24 cellular contexts compared by ENCODE assay signal in genomic region chr12:12973019-12973418, GRCh38. TPM values are rescaled to one million over a fixed set of nuclear protein-coding genes. Genes with fewer than 3 reads are reported as not detected.
DNase-seq lines count a peak whose midpoint lies in the region; ATAC-seq, FAIRE-seq and TF ChIP-seq lines count a peak whose summit lies in the region.
"Had no signal": no experiment of that assay in that cellular context is flagged by ENCODE, and none has a peak within 500 bp of the region (broad histone marks: within the 10 kb centered on the region; RNA-seq: fewer than 3 reads in every experiment).

No MANE protein-coding gene starts in this region.

- ATAC-seq in HepG2 (no peak), right lobe of liver (no peak)
- ATAC-seq in stimulated activated effector memory CD8-positive, alpha-beta T cell treated with anti-CD3 and anti-CD28 coated beads, Interleukin-12 subunit alpha, Interleukin-12 subunit beta, amount 100 ng/mL, for 72 hours, result no peak
- ATAC-seq: GM12878 had no signal

- DNase-seq in HepG2 (ENCODE audit: low spot score) (no peak), right lobe of liver (no peak), endothelial cell (ENCODE audit: low spot score) (no peak), GDM1 (lab: John Stamatoyannopoulos, UW) (no peak)
- no peak for DNase-seq in stimulated activated effector memory CD8-positive, alpha-beta T cell treated with anti-CD3 and anti-CD28 coated beads, Interleukin-12 subunit alpha, Interleukin-12 subunit beta, amount 100 ng/mL, for 72 hours (ENCODE audit: low spot score in 2 of 2)
- DNase-seq: 8988T; ACHN; BE2C; C1 segment of cervical spinal cord; Caco-2; Calu3; CD4-positive, alpha-beta memory T cell; CD4-positive, CD25-positive, alpha-beta regulatory T cell; DMS79 treated with DMSO at 0.1 percent for 48 hours had no signal

- H3K79me2 ChIP-seq in HepG2 (ENCODE audit: insufficient read depth, low read length), result no peaks in the 10 kb centered on the region

- H3K4me2 ChIP-seq in HepG2 (ENCODE audit: low read depth, low read length), result no peak overlapping the region
- H3K4me2 ChIP-seq: BLaER1 had no signal

- H3K9me3 ChIP-seq in HepG2 (ENCODE audit: low read length) (no peaks in the 10 kb centered on the region; the same call in 1 of the 2 replicates), right lobe of liver (no peaks in the 10 kb centered on the region)
- H3K9me3 ChIP-seq: BE2C had no signal

- H3K4me3 ChIP-seq in HepG2 (replicated peaks in 1 of 3; ENCODE audit: insufficient read depth in 1 of 3, low read depth in 2 of 3, low read length in 3 of 3) (no peak overlapping the region), right lobe of liver (no peak overlapping the region)
- H3K4me3 ChIP-seq: BLaER1, GM12878 had no signal

- H3K4me3 Mint-ChIP-seq in endothelial cell (ENCODE audit: unreplicated experiment), result peak overlapping the region; percentile 37
- H3K4me3 Mint-ChIP-seq in stimulated activated effector memory CD8-positive, alpha-beta T cell treated with anti-CD3 and anti-CD28 coated beads, Interleukin-12 subunit alpha, Interleukin-12 subunit beta, amount 100 ng/mL, for 72 hours, result no peak overlapping the region
- H3K4me3 Mint-ChIP-seq: CD14-positive monocyte; CD4-positive, alpha-beta memory T cell; CD4-positive, CD25-positive, alpha-beta regulatory T cell had no signal

- WGBS in HepG2 (ENCODE audit: low lambda C conversion rate), result 95% methylated on average over 2 of the region's 2 CpGs
- WGBS in right lobe of liver (ENCODE audit: insufficient coverage, low coverage, low lambda C conversion rate, missing lambda C conversion rate), result 100% methylated on average over 2 of the region's 2 CpGs

- intact Hi-C loops in HepG2 (cut with micrococcal nuclease; ENCODE audit: unreplicated experiment), result no loop called here
- intact Hi-C loops in right lobe of liver (cut with DNase I), result loop anchor here in 1 of 2 donors (10.0 kb wide), 1 partner anchor 58 kb away; no protein-coding TSS in a partner anchor

- H3K36me3 Mint-ChIP-seq in endothelial cell (ENCODE audit: low read depth, unreplicated experiment), result peaks cover 48% of the 10 kb centered on the region
- H3K36me3 Mint-ChIP-seq in stimulated activated effector memory CD8-positive, alpha-beta T cell treated with anti-CD3 and anti-CD28 coated beads, Interleukin-12 subunit alpha, Interleukin-12 subunit beta, amount 100 ng/mL, for 72 hours, result no peaks in the 10 kb centered on the region

- H3K27me3 Mint-ChIP-seq in endothelial cell (ENCODE audit: unreplicated experiment), result no peaks in the 10 kb centered on the region
- H3K27me3 Mint-ChIP-seq: CD4-positive, alpha-beta memory T cell; CD4-positive, CD25-positive, alpha-beta regulatory T cell had no signal

- in situ Hi-C loops in HepG2 (cut with HindIII; ENCODE audit: extremely low pct_ligation_motif_present, low pct_unique_long_range_greater_than_20kb), result no loop called here

- no peaks in the 10 kb centered on the region for H3K4me1 ChIP-seq in HepG2 (ENCODE audit: insufficient read depth, low read length)
- H3K4me1 ChIP-seq in right lobe of liver, result no peaks in the 10 kb centered on the region
- H3K4me1 ChIP-seq: BE2C, BLaER1, Caco-2 had no signal

- no TSS peak for BruUV-seq in HepG2 (replicated peaks; lab: Mats Ljungman, UMichigan)

- no peak for TF ChIP-seq RAD21 in HepG2 (CRISPR knock-in tag; IDR thresholded peaks at IDR 0.05)

- 0 out of 2 replicates have a peak, but pooled peaks cover 4% of the 10 kb centered on the region for H4K20me1 ChIP-seq in HepG2 (ENCODE audit: insufficient read depth, low read length)
- H4K20me1 ChIP-seq: BLaER1 had no signal

- H3K4me1 Mint-ChIP-seq in endothelial cell (ENCODE audit: unreplicated experiment), result no peaks in the 10 kb centered on the region
- H3K4me1 Mint-ChIP-seq in stimulated activated effector memory CD8-positive, alpha-beta T cell treated with anti-CD3 and anti-CD28 coated beads, Interleukin-12 subunit alpha, Interleukin-12 subunit beta, amount 100 ng/mL, for 72 hours, result no peaks in the 10 kb centered on the region
- H3K4me1 Mint-ChIP-seq: CD14-positive monocyte; CD4-positive, alpha-beta memory T cell; CD4-positive, CD25-positive, alpha-beta regulatory T cell had no signal

- POLR2A ChIA-PET in HepG2 (lab: Yijun Ruan, JAX), result no interaction called here

- H3K9ac ChIP-seq in HepG2 (ENCODE audit: insufficient read depth, low read depth, low read length), result no peak overlapping the region
- H3K9ac ChIP-seq: BLaER1 had no signal

- no peak for FAIRE-seq in HepG2 (lab: Jason Lieb, UNC)
- FAIRE-seq: A204.1, D721Med, G401.6, GM12878, GM12892, GM18507 had no signal

- H3K36me3 ChIP-seq in HepG2 (replicated peaks in 1 of 2; ENCODE audit: control insufficient read depth in 1 of 2, insufficient read depth in 2 of 2, low read length in 2 of 2) (peaks cover 7 to 23% of the 10 kb centered on the region in 2 experiments), right lobe of liver (peaks cover 0 to 67% (median 29%) of the 10 kb centered on the region in 4 donors)
- H3K36me3 ChIP-seq: BE2C had no signal

- H2AFZ ChIP-seq in HepG2 (ENCODE audit: low read length), result no peak overlapping the region

- no peak overlapping the region for H3K27ac Mint-ChIP-seq in endothelial cell (ENCODE audit: unreplicated experiment)
- H3K27ac Mint-ChIP-seq in stimulated activated effector memory CD8-positive, alpha-beta T cell treated with anti-CD3 and anti-CD28 coated beads, Interleukin-12 subunit alpha, Interleukin-12 subunit beta, amount 100 ng/mL, for 72 hours, result no peak overlapping the region
- H3K27ac Mint-ChIP-seq: CD4-positive, CD25-positive, alpha-beta regulatory T cell had no signal

- no peak overlapping the region for H3K27ac ChIP-seq in HepG2 (ENCODE audit: extremely low read length, insufficient read depth, low read length)
- no peak overlapping the region for H3K27ac ChIP-seq in right lobe of liver
- H3K27ac ChIP-seq: BLaER1 had no signal

- H3K27me3 ChIP-seq in HepG2 (ENCODE audit: control insufficient read depth in 1 of 2, insufficient read depth in 2 of 2, low read length in 2 of 2) (no peaks in the 10 kb centered on the region), right lobe of liver (no peaks in the 10 kb centered on the region)
- H3K27me3 ChIP-seq: BLaER1 had no signal

- CTCF ChIA-PET in HepG2 (lab: Yijun Ruan, JAX; ENCODE audit: low intra/inter-chr PET ratio, low total read pairs), result no interaction called here

- no peak for TF ChIP-seq EP300 in HepG2 (IDR thresholded peaks at IDR 0.05; ENCODE audit: low read depth in 2 of 2, low read length in 2 of 2)
- TF ChIP-seq EP300 in HepG2 (CRISPR knock-in tag; IDR thresholded peaks at IDR 0.05; ENCODE audit: borderline replicate concordance), result no peak

- TF ChIP-seq CTCF in HepG2 (CRISPR knock-in tag; IDR thresholded peaks at IDR 0.05) (no peak), right lobe of liver (IDR thresholded peaks at IDR 0.05) (no peak), endothelial cell (IDR thresholded peaks at IDR 0.05; ENCODE audit: unreplicated experiment) (no peak)

- peaks cover 4% of the 10 kb centered on the region for H3K9me3 Mint-ChIP-seq in endothelial cell (ENCODE audit: unreplicated experiment)
- H3K9me3 Mint-ChIP-seq in stimulated activated effector memory CD8-positive, alpha-beta T cell treated with anti-CD3 and anti-CD28 coated beads, Interleukin-12 subunit alpha, Interleukin-12 subunit beta, amount 100 ng/mL, for 72 hours, result peaks cover 17% of the 10 kb centered on the region

- TF ChIP-seq POLR2A in HepG2 (IDR thresholded peaks at IDR 0.05; ENCODE audit: insufficient read depth in 1 of 2, low read depth in 2 of 2, low read length in 2 of 2), result no peak
- TF ChIP-seq POLR2A in right lobe of liver (IDR thresholded peaks at IDR 0.05), result no peak

RNA-seq across cellular contexts. Expression of gene GPRC5D, which starts 21.0 kb away (rescaled TPM):
- total RNA-seq in HepG2 (2016; rRNA removed; fragmentation: Illumina TruSeq; extraction: Trizol), result not detected in 2 replicates
- total RNA-seq in HepG2 (2016; cell fraction: cytosol; rRNA removed; fragmentation: Illumina TruSeq; extraction: Trizol; ENCODE audit: low read depth), result not detected in 2 replicates
- not detected in 2 replicates for total RNA-seq in HepG2 (2016; cell fraction: insoluble cytoplasmic fraction; rRNA removed; fragmentation: Illumina TruSeq; extraction: Trizol)
- total RNA-seq in HepG2 (2016; cell fraction: membrane; rRNA removed; fragmentation: Illumina TruSeq; extraction: Trizol), result not detected in 2 replicates
- not detected in 2 replicates for total RNA-seq in HepG2 (2016; cell fraction: nucleus; rRNA removed; fragmentation: Illumina TruSeq; extraction: Trizol)
- not detected in 2 replicates for polyA plus RNA-seq in HepG2 (2011; rRNA removed)
- 0.12 TPM in 1 of 2 replicates, not detected in the other for polyA plus RNA-seq in HepG2 (2011; cell fraction: cytosol; rRNA removed)
- polyA plus RNA-seq in HepG2 (2011; cell fraction: nucleus; rRNA removed), result not detected in 2 replicates
- polyA plus RNA-seq in HepG2 (2012), result 0.31 and 0.55 TPM in 2 replicates
- polyA plus RNA-seq in HepG2 (2016; cell fraction: cytosol; fragmentation: Illumina TruSeq; extraction: Trizol; ENCODE audit: low read depth), result not detected in 2 replicates
- polyA plus RNA-seq in HepG2 (2016; cell fraction: insoluble cytoplasmic fraction; fragmentation: Illumina TruSeq; extraction: Trizol; ENCODE audit: low read depth), result not detected in 2 replicates
- not detected in 2 replicates for polyA plus RNA-seq in HepG2 (2016; cell fraction: membrane; fragmentation: Illumina TruSeq; extraction: Trizol; ENCODE audit: low read depth)
- not detected in 2 replicates for polyA plus RNA-seq in HepG2 (2016; cell fraction: nucleus; fragmentation: Illumina TruSeq; extraction: Trizol; ENCODE audit: insufficient read depth, low read depth)
- not detected in 2 replicates for polyA minus RNA-seq in HepG2 (2011; rRNA and poly(A)+ RNA removed; ENCODE audit: low replicate concordance)
- not detected in 2 replicates for polyA minus RNA-seq in HepG2 (2011; cell fraction: cytosol; rRNA and poly(A)+ RNA removed)
- polyA minus RNA-seq in HepG2 (2011; cell fraction: nucleus; rRNA and poly(A)+ RNA removed), result not detected in 2 replicates
- total RNA-seq in right lobe of liver, result not detected
- not detected for total RNA-seq in endothelial cell (ENCODE audit: unreplicated experiment)
- total RNA-seq: A673; Caco-2; Calu3; CD4-positive, alpha-beta memory T cell; CD4-positive, CD25-positive, alpha-beta regulatory T cell had no signal
- polyA plus RNA-seq: AG04450, CD14-positive monocyte had no signal

RNA-seq across cellular contexts. Expression of gene HEBP1, which starts 27.0 kb away (rescaled TPM):
- total RNA-seq in HepG2 (2016; rRNA removed; fragmentation: Illumina TruSeq; extraction: Trizol) (7.8 and 19.0 TPM in 2 replicates), right lobe of liver (100 to 1,000 TPM in 1 of 6 experiments, 10 to 100 TPM in 5; 45.8 to 100 (median 68.9) TPM), endothelial cell (ENCODE audit: unreplicated experiment) (83.3 TPM)
- total RNA-seq in HepG2 (2016; cell fraction: cytosol; rRNA removed; fragmentation: Illumina TruSeq; extraction: Trizol; ENCODE audit: low read depth), result 2.1 and 2.4 TPM in 2 replicates
- total RNA-seq in HepG2 (2016; cell fraction: insoluble cytoplasmic fraction; rRNA removed; fragmentation: Illumina TruSeq; extraction: Trizol), result 6.6 and 16.8 TPM in 2 replicates
- 9.1 and 9.3 TPM in 2 replicates for total RNA-seq in HepG2 (2016; cell fraction: membrane; rRNA removed; fragmentation: Illumina TruSeq; extraction: Trizol)
- 10.8 and 15.9 TPM in 2 replicates for total RNA-seq in HepG2 (2016; cell fraction: nucleus; rRNA removed; fragmentation: Illumina TruSeq; extraction: Trizol)
- polyA plus RNA-seq in HepG2 (2011; rRNA removed), result 9.4 and 11.0 TPM in 2 replicates
- 10.9 and 12.3 TPM in 2 replicates for polyA plus RNA-seq in HepG2 (2011; cell fraction: cytosol; rRNA removed)
- polyA plus RNA-seq in HepG2 (2011; cell fraction: nucleus; rRNA removed), result 5.4 and 6.6 TPM in 2 replicates
- polyA plus RNA-seq in HepG2 (2012), result 27.4 and 34.8 TPM in 2 replicates
- 14.7 and 15.9 TPM in 2 replicates for polyA plus RNA-seq in HepG2 (2016; cell fraction: cytosol; fragmentation: Illumina TruSeq; extraction: Trizol; ENCODE audit: low read depth)
- 48.5 and 53.2 TPM in 2 replicates for polyA plus RNA-seq in HepG2 (2016; cell fraction: insoluble cytoplasmic fraction; fragmentation: Illumina TruSeq; extraction: Trizol; ENCODE audit: low read depth)
- polyA plus RNA-seq in HepG2 (2016; cell fraction: membrane; fragmentation: Illumina TruSeq; extraction: Trizol; ENCODE audit: low read depth), result 23.9 TPM in 2 replicates
- 33.3 and 37.3 TPM in 2 replicates for polyA plus RNA-seq in HepG2 (2016; cell fraction: nucleus; fragmentation: Illumina TruSeq; extraction: Trizol; ENCODE audit: insufficient read depth, low read depth)
- 10.4 and 24.7 TPM in 2 replicates for polyA minus RNA-seq in HepG2 (2011; rRNA and poly(A)+ RNA removed; ENCODE audit: low replicate concordance)
- 12.1 and 17.4 TPM in 2 replicates for polyA minus RNA-seq in HepG2 (2011; cell fraction: cytosol; rRNA and poly(A)+ RNA removed)
- polyA minus RNA-seq in HepG2 (2011; cell fraction: nucleus; rRNA and poly(A)+ RNA removed), result 6.2 and 7.6 TPM in 2 replicates
